Comparison of ENCODE assay signal across 12 cellular contexts in genomic region chr20:4593149-4593525, GRCh38.
A peak's percentile ranks its signal among the peaks of the same experiment; 100 is the strongest.
DNase-seq lines count a peak whose midpoint lies in the region; ATAC-seq, FAIRE-seq and TF ChIP-seq lines count a peak whose summit lies in the region.
"Had no signal": no experiment of that assay in that cellular context is flagged by ENCODE, and none has a peak within 500 bp of the region (broad histone marks: within the 10 kb centered on the region; RNA-seq: fewer than 3 reads in every experiment).

No MANE protein-coding gene starts in this region.

- CTCF ChIA-PET in activated CD4-positive, alpha-beta memory T cell treated with anti-CD3 and anti-CD28 coated beads, Interleukin-2, amount 10 ng/mL, durations not matched to agents 7 days and 5 days (lab: Charles Lee) = interaction anchor here (0.6 to 1.5 kb wide), 5 partner anchors 10 to 491 kb away, joined by 3 to 5 read pairs (median 4); no protein-coding TSS in a partner anchor
- CTCF ChIA-PET in activated CD4-positive, alpha-beta memory T cell treated with anti-CD3 and anti-CD28 coated beads for 36 hours (lab: Charles Lee) = interaction anchor here (0.6 to 1.6 kb wide), 4 partner anchors 15 to 460 kb away, joined by 3 to 6 read pairs (median 4); no protein-coding TSS in a partner anchor
- CTCF ChIA-PET in H1 (lab: Charles Lee; ENCODE audit: partially characterized antibody) = interaction anchor here (0.8 to 4.9 kb wide), 13 partner anchors 9 to 488 kb away, joined by 3 to 22 read pairs (median 7); no protein-coding TSS in a partner anchor

- TF ChIP-seq CTCF in MM.1S (IDR thresholded peaks at IDR 0.05; ENCODE audit: low read length) (no peak), H1 (IDR thresholded peaks at IDR 0.05; ENCODE audit: control extremely low read depth in 1 of 3, insufficient read depth in 1 of 3, low read depth in 1 of 3, low read length in 3 of 3) (no peak)

- no peak overlapping the region for H2BK120ac ChIP-seq in H1 (replicated peaks; ENCODE audit: low read depth, low read length)

- peaks cover 29% of the 10 kb centered on the region for H3K27me3 Mint-ChIP-seq in activated CD4-positive, alpha-beta memory T cell treated with anti-CD3 and anti-CD28 coated beads, Interleukin-2, amount 10 ng/mL, durations not matched to agents 7 days and 5 days
- H3K27me3 Mint-ChIP-seq in activated CD4-positive, alpha-beta memory T cell treated with anti-CD3 and anti-CD28 coated beads for 36 hours = peaks cover 3% of the 10 kb centered on the region

- H3K9ac ChIP-seq in MM.1S (ENCODE audit: low read length) = no peak overlapping the region
- H3K9ac ChIP-seq in H1 (replicated peaks in 1 of 4; ENCODE audit: extremely low read depth in 1 of 4, low read depth in 3 of 4, low read length in 3 of 4) = no peak overlapping the region

- H3K9me2 ChIP-seq in MM.1S (replicated peaks; ENCODE audit: insufficient read depth, low read length) = no peaks in the 10 kb centered on the region

- FAIRE-seq in H1 (lab: Jason Lieb, UNC) = no peak
- FAIRE-seq: pancreas had no signal

- no peak for TF ChIP-seq EP300 in H1 (IDR thresholded peaks at IDR 0.05; ENCODE audit: borderline replicate concordance in 1 of 2, low read depth in 2 of 2, low read length in 2 of 2)

- H3K27ac ChIP-seq in MM.1S (ENCODE audit: low read length) = no peak overlapping the region
- no peak overlapping the region for H3K27ac ChIP-seq in H1 (ENCODE audit: low read depth, low read length)

- intact Hi-C loops in activated CD4-positive, alpha-beta memory T cell treated with anti-CD3 and anti-CD28 coated beads for 36 hours (cut with micrococcal nuclease) = no loop called here
- intact Hi-C loops in sciatic nerve (cut with DNase I) = loop anchor here (10.0 kb wide), 1 partner anchor 338 kb away; no protein-coding TSS in a partner anchor

- POLR2A ChIA-PET in activated CD4-positive, alpha-beta memory T cell treated with anti-CD3 and anti-CD28 coated beads, Interleukin-2, amount 10 ng/mL, durations not matched to agents 7 days and 5 days (lab: Charles Lee) = no interaction called here
- POLR2A ChIA-PET in activated CD4-positive, alpha-beta memory T cell treated with anti-CD3 and anti-CD28 coated beads for 36 hours (lab: Charles Lee) = no interaction called here
- POLR2A ChIA-PET in H1 (lab: Charles Lee; ENCODE audit: partially characterized antibody) = no interaction called here

- H3K27ac Mint-ChIP-seq in activated CD4-positive, alpha-beta memory T cell treated with anti-CD3 and anti-CD28 coated beads, Interleukin-2, amount 10 ng/mL, durations not matched to agents 7 days and 5 days = no peak overlapping the region
- H3K27ac Mint-ChIP-seq in activated CD4-positive, alpha-beta memory T cell treated with anti-CD3 and anti-CD28 coated beads for 36 hours = no peak overlapping the region

- no peak overlapping the region for H2BK5ac ChIP-seq in H1 (ENCODE audit: low read depth, low read length)

- WGBS in H1 (ENCODE audit: extremely low coverage in 1 of 2, insufficient coverage in 1 of 2, insufficient read length in 1 of 2, insufficient replicate concordance in 2 of 2, low coverage in 1 of 2, low lambda C conversion rate in 2 of 2, missing lambda C conversion rate in 1 of 2), 2 experiments = 62% methylated on average over 8 of the region's 9 CpGs; no CpG with 5 or more reads in 1 of the 2 experiments

- no peak overlapping the region for H2BK20ac ChIP-seq in H1 (ENCODE audit: low read length)

- no peaks in the 10 kb centered on the region for H3K9me3 Mint-ChIP-seq in activated CD4-positive, alpha-beta memory T cell treated with anti-CD3 and anti-CD28 coated beads, Interleukin-2, amount 10 ng/mL, durations not matched to agents 7 days and 5 days
- H3K9me3 Mint-ChIP-seq in activated CD4-positive, alpha-beta memory T cell treated with anti-CD3 and anti-CD28 coated beads for 36 hours = no peaks in the 10 kb centered on the region

- H3K36me3 Mint-ChIP-seq in activated CD4-positive, alpha-beta memory T cell treated with anti-CD3 and anti-CD28 coated beads, Interleukin-2, amount 10 ng/mL, durations not matched to agents 7 days and 5 days (ENCODE audit: low read depth) = no peaks in the 10 kb centered on the region
- H3K36me3 Mint-ChIP-seq in activated CD4-positive, alpha-beta memory T cell treated with anti-CD3 and anti-CD28 coated beads for 36 hours = no peaks in the 10 kb centered on the region

- H4K20me1 ChIP-seq in MM.1S (ENCODE audit: insufficient read depth, low read length) = no peaks in the 10 kb centered on the region
- H4K20me1 ChIP-seq in H1 (replicated peaks in 1 of 2; ENCODE audit: control insufficient read depth in 1 of 2, insufficient read depth in 2 of 2, low read length in 2 of 2) = no peaks in the 10 kb centered on the region

- H3K4me1 ChIP-seq in MM.1S (ENCODE audit: low read length) (no peaks in the 10 kb centered on the region), H1 (replicated peaks in 1 of 4; ENCODE audit: control insufficient read depth in 3 of 4, insufficient read depth in 4 of 4, low read length in 3 of 4) (peaks cover 0 to 3% (median 1%) of the 10 kb centered on the region in 4 experiments; a peak in 2 of 7 replicates)
- H3K4me1 ChIP-seq: HAP-1 had no signal

- no peak overlapping the region for H3K14ac ChIP-seq in H1 (ENCODE audit: insufficient read length)

- no peak overlapping the region for H3K56ac ChIP-seq in H1 (replicated peaks; ENCODE audit: insufficient read length, low read depth, low read length)

- H3K4me1 Mint-ChIP-seq in activated CD4-positive, alpha-beta memory T cell treated with anti-CD3 and anti-CD28 coated beads, Interleukin-2, amount 10 ng/mL, durations not matched to agents 7 days and 5 days = peaks cover 5% of the 10 kb centered on the region
- peaks cover 5% of the 10 kb centered on the region for H3K4me1 Mint-ChIP-seq in activated CD4-positive, alpha-beta memory T cell treated with anti-CD3 and anti-CD28 coated beads for 36 hours (ENCODE audit: low read depth)

- no peak overlapping the region for H2AK5ac ChIP-seq in H1 (ENCODE audit: low read depth, low read length)

- H2BK15ac ChIP-seq in H1 (ENCODE audit: low read length) = no peak overlapping the region

- H3K4ac ChIP-seq in H1 (replicated peaks; ENCODE audit: insufficient read length, low read depth, low read length) = no peak overlapping the region

- H3K79me2 ChIP-seq in MM.1S (ENCODE audit: low read length) (no peaks in the 10 kb centered on the region), H1 (ENCODE audit: control insufficient read depth in 1 of 2, insufficient read depth in 2 of 2, low read length in 2 of 2) (no peaks in the 10 kb centered on the region)

- H4K5ac ChIP-seq in H1 (ENCODE audit: insufficient read length, low read depth, low read length) = no peak overlapping the region

- no peaks in the 10 kb centered on the region for H3F3A ChIP-seq in MM.1S (ENCODE audit: insufficient read depth, low read length)

- H4K91ac ChIP-seq in H1 (replicated peaks; ENCODE audit: insufficient read length, low read length) = no peak overlapping the region

- H3K27me3 ChIP-seq in MM.1S (replicated peaks; ENCODE audit: insufficient read depth, low read length) (no peaks in the 10 kb centered on the region), H1 (replicated peaks in 1 of 4; ENCODE audit: control insufficient read depth in 3 of 4, extremely low read depth in 1 of 4, insufficient read depth in 3 of 4, low read length in 3 of 4) (peaks cover 0 to 13% (median 6%) of the 10 kb centered on the region in 4 experiments; a peak in 4 of 7 replicates)

- no peak overlapping the region for H2BK12ac ChIP-seq in H1 (ENCODE audit: low read depth, low read length)

- H3K4me2 ChIP-seq in MM.1S (ENCODE audit: low read depth, low read length) (peak overlapping the region; percentile 88), H1 (ENCODE audit: insufficient read depth in 1 of 2, low read depth in 2 of 2, low read length in 2 of 2) (peak overlapping the region; percentile 16 to 72; a peak in 2 of 4 replicates)

- no peak for TF ChIP-seq POLR2A in H1 (IDR thresholded peaks at IDR 0.05; ENCODE audit: control extremely low read depth in 1 of 2, low read depth in 2 of 2, low read length in 2 of 2)

- no peak overlapping the region for H3K23ac ChIP-seq in H1 (ENCODE audit: insufficient read length)

- peak; percentile 23 for ATAC-seq in sciatic nerve
- ATAC-seq in HG03095 (IDR thresholded peaks at IDR 0.05; ENCODE audit: unreplicated experiment) = no peak

- H2AFZ ChIP-seq in MM.1S (ENCODE audit: low read length) (no peak overlapping the region), H1 (ENCODE audit: low read length) (peak overlapping the region; percentile 98)

- H4K8ac ChIP-seq in H1 (ENCODE audit: extremely low read depth, insufficient read depth, low read length) = no peak overlapping the region

- peaks cover 5% of the 10 kb centered on the region; the same call in 1 of the 2 replicates for H3K23me2 ChIP-seq in H1 (ENCODE audit: low read depth, low read length)

- no peak for TF ChIP-seq RAD21 in H1 (IDR thresholded peaks at IDR 0.05 in 1 of 2, conservative IDR thresholded peaks at IDR 0.05 in 1 of 2; ENCODE audit: low read depth in 2 of 2, low read length in 2 of 2)

- no peaks in the 10 kb centered on the region for H3K79me1 ChIP-seq in H1 (ENCODE audit: low read depth, low read length)

- no peak overlapping the region for H3K18ac ChIP-seq in H1 (ENCODE audit: extremely low read depth, low read length)

- peak overlapping the region; percentile 33 for H3K4me3 Mint-ChIP-seq in activated CD4-positive, alpha-beta memory T cell treated with anti-CD3 and anti-CD28 coated beads, Interleukin-2, amount 10 ng/mL, durations not matched to agents 7 days and 5 days
- H3K4me3 Mint-ChIP-seq in activated CD4-positive, alpha-beta memory T cell treated with anti-CD3 and anti-CD28 coated beads for 36 hours = no peak overlapping the region

- DNase-seq in activated CD4-positive, alpha-beta memory T cell treated with anti-CD3 and anti-CD28 coated beads, Interleukin-2, amount 10 ng/mL, durations not matched to agents 7 days and 5 days = no peak
- DNase-seq in activated CD4-positive, alpha-beta memory T cell treated with anti-CD3 and anti-CD28 coated beads for 36 hours = no peak
- DNase-seq in MM.1S (no peak), H1 (ENCODE audit: low read depth in 1 of 2, low spot score in 2 of 2) (no peak), sciatic nerve (ENCODE audit: low spot score) (no peak), OCI-M2 (lab: John Stamatoyannopoulos, UW; ENCODE audit: unreplicated experiment) (no peak), DMS153 (lab: John Stamatoyannopoulos, UW) (no peak)
- DNase-seq: NCI-H1092 treated with DMSO at 0.1 percent for 48 hours, NCI-H446 treated with DMSO at 0.1 percent for 48 hours had no signal

- H3K9me3 ChIP-seq in MM.1S (replicated peaks; ENCODE audit: insufficient read depth, low read length) (no peaks in the 10 kb centered on the region), H1 (ENCODE audit: insufficient read depth in 2 of 2, low read depth in 1 of 2, low read length in 1 of 2) (no peaks in the 10 kb centered on the region)
- H3K9me3 ChIP-seq: HAP-1, pancreas had no signal

- H3K36me3 ChIP-seq in MM.1S (replicated peaks; ENCODE audit: insufficient read depth, low read length) (no peaks in the 10 kb centered on the region), H1 (ENCODE audit: control insufficient read depth in 2 of 4, insufficient read depth in 4 of 4, low read length in 3 of 4) (no peaks in the 10 kb centered on the region)
- H3K36me3 ChIP-seq: HAP-1, pancreas had no signal

- H3K4me3 ChIP-seq in MM.1S (ENCODE audit: low read length) (no peak overlapping the region), H1 (ENCODE audit: extremely low read depth in 1 of 4, insufficient read depth in 2 of 4, low read depth in 3 of 4, low read length in 4 of 4) (0 out of 8 replicates have a peak overlapping the region, but pooled peaks of 1 of the 4 experiments have one; percentile 54)
